Comparison of ENCODE assay signal across 1 cellular context in genomic region chr9:129891519-129891918, GRCh38.
TF ChIP-seq lines count a peak whose summit lies in the region.

No MANE protein-coding gene starts in this region.

TF ChIP-seq in HepG2, 621 proteins besides CTCF, POLR2A, EP300 and RAD21:
- TF ChIP-seq ASH2L (IDR thresholded peaks at IDR 0.05; ENCODE audit: insufficient read length, low read depth, low read length) (no peak), ZNF510 (CRISPR knock-in tag; IDR thresholded peaks at IDR 0.05; ENCODE audit: low read depth) (no peak), ZNF180 (CRISPR knock-in tag; IDR thresholded peaks at IDR 0.05; ENCODE audit: borderline replicate concordance, low read depth) (no peak), ZNF619 (CRISPR knock-in tag; IDR thresholded peaks at IDR 0.05) (no peak), ZNF737 (CRISPR knock-in tag; IDR thresholded peaks at IDR 0.05; ENCODE audit: borderline replicate concordance) (no peak), CSRNP1 (CRISPR knock-in tag; IDR thresholded peaks at IDR 0.05) (no peak), IRF9 (CRISPR knock-in tag; IDR thresholded peaks at IDR 0.05; ENCODE audit: borderline replicate concordance) (no peak), ZBTB10 (CRISPR knock-in tag; IDR thresholded peaks at IDR 0.05; ENCODE audit: borderline replicate concordance) (no peak), ZNF101 (CRISPR knock-in tag; IDR thresholded peaks at IDR 0.05; ENCODE audit: borderline replicate concordance, low read depth) (no peak), ZC3H13 (CRISPR knock-in tag; IDR thresholded peaks at IDR 0.05) (no peak), ZSCAN22 (CRISPR knock-in tag; IDR thresholded peaks at IDR 0.05) (no peak), PTBP1 (IDR thresholded peaks at IDR 0.05; ENCODE audit: low read depth, low read length, poor library complexity, severe bottlenecking) (no peak), SOX6 (IDR thresholded peaks at IDR 0.05) (no peak), SOX6 (CRISPR knock-in tag; IDR thresholded peaks at IDR 0.05) (no peak), HINFP (CRISPR knock-in tag; IDR thresholded peaks at IDR 0.05; ENCODE audit: low read depth) (no peak), NKX3-1 (CRISPR knock-in tag; IDR thresholded peaks at IDR 0.05) (no peak), HOXA7 (CRISPR knock-in tag; IDR thresholded peaks at IDR 0.05) (no peak), HMGA1 (CRISPR knock-in tag; conservative IDR thresholded peaks at IDR 0.05) (no peak), ZNF382 (CRISPR knock-in tag; IDR thresholded peaks at IDR 0.05; ENCODE audit: borderline replicate concordance) (no peak)
